Comparison of ENCODE assay signal across 8 cellular contexts in the genomic region with DNA sequence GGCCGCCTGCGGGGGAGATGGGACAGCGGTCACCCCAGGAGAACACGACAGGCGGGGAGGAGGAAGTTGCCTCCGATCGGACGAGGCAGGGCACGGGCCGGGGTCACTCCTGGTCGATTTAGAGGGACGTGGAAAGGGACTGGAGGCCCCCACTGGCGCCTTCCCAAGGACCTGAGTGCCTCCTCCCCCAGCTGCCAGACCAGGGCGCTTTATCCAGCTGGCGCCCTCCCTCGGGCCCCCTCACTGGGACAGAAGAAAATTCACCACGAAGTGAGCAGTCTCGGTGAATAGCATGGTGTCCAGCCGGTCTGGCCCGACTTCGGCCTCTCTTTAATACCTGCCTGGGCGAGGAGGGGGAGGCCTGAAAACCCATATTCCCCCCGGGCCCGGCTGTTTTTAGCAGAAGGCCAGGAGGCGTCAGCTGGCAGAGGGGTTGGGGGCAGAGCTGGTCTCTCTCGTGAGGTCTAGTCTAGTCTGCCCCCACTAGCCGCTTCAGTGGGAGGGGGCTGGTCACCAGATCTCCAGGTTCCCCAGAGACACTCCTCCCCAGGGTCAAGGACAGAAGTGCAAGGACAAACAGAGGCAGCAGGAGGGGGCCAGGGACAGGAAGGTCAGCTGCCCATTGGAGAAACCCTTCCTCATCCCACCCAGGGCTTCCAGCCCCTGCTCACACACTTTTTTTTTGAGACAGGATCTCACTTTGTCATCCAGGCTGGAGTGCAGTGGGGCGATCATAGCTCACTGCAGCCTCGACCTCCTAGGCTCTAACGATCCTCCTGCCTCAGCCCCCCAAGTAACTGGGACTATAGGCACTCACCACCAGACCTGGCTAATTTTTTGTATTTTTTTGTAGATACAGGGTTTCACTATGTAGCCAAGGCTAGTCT. TPM values are rescaled to one million over a fixed set of nuclear protein-coding genes. Genes with fewer than 3 reads are reported as not detected.
DNase-seq lines count a peak whose midpoint lies in the region; ATAC-seq, FAIRE-seq and TF ChIP-seq lines count a peak whose summit lies in the region.

No MANE protein-coding gene starts in this region.

- DNase-seq in AG04450 (ENCODE audit: low read depth, low spot score) (no peak), GM12891 (ENCODE audit: insufficient read length, low spot score) (no peak), lung (ENCODE audit: low spot score) (peak; percentile 56)
- no peak for DNase-seq in stimulated activated CD8-positive, alpha-beta memory T cell treated with anti-CD3 and anti-CD28 coated beads, Interleukin-4, amount 100 ng/mL, for 48 hours

- H3K4me1 Mint-ChIP-seq in dendritic cell treated with granulocyte-macrophage colony-stimulating factor and Interleukin-4, amounts not matched to agents 40 ng/mL and 50 ng/mL, for 4 days (ENCODE audit: low read depth): peaks cover 60% of the 10 kb centered on the region

- H3K4me3 ChIP-seq in AG04450 (ENCODE audit: low read depth, low read length): peak overlapping the region; percentile 71
- peak overlapping the region; percentile 66 for H3K4me3 ChIP-seq in OCI-LY1 (ENCODE audit: low read depth, low read length, poor library complexity, severe bottlenecking)
- peak overlapping the region; percentile 52 for H3K4me3 ChIP-seq in lung
- H3K4me3 ChIP-seq in thymus (ENCODE audit: low read length): peak overlapping the region; percentile 85

- H3K36me3 Mint-ChIP-seq in dendritic cell treated with granulocyte-macrophage colony-stimulating factor and Interleukin-4, amounts not matched to agents 40 ng/mL and 50 ng/mL, for 4 days (ENCODE audit: low read depth): peaks cover 8% of the 10 kb centered on the region

- H3K27me3 Mint-ChIP-seq in dendritic cell treated with granulocyte-macrophage colony-stimulating factor and Interleukin-4, amounts not matched to agents 40 ng/mL and 50 ng/mL, for 4 days: peaks cover 25% of the 10 kb centered on the region

- ATAC-seq in lung (ENCODE audit: insufficient read depth, low FRiP score): no peak
- ATAC-seq in HG03097 (IDR thresholded peaks at IDR 0.05; ENCODE audit: low FRiP score, unreplicated experiment): no peak

- WGBS in lung, 2 donors: 19 to 25% methylated on average over 28 to 30 of the region's 30 CpGs
- WGBS in thymus: 34% methylated on average over 30 of the region's 30 CpGs

- no peaks in the 10 kb centered on the region for H4K20me1 ChIP-seq in OCI-LY1 (ENCODE audit: insufficient read depth, low read length)

- H3K27ac ChIP-seq in AG04450 (ENCODE audit: low read depth, low read length) (peak overlapping the region; percentile 75), OCI-LY1 (ENCODE audit: low read depth, low read length, poor library complexity, severe bottlenecking) (no peak overlapping the region), lung (ENCODE audit: low read depth in 1 of 2, low read length in 1 of 2) (peak overlapping the region; percentile 89 to 95), thymus (ENCODE audit: low read depth) (peak overlapping the region; percentile 82)

- CTCF ChIA-PET in AG04450 (lab: Charles Lee): interaction anchor here (1.4 to 1.6 kb wide), 2 partner anchors 11 to 49 kb away, joined by 3 to 4 read pairs; no protein-coding TSS in a partner anchor

- TF ChIP-seq CTCF in AG04450 (IDR thresholded peaks at IDR 0.05; ENCODE audit: low read depth, low read length) (peak; percentile 9; the same call in 1 of the 2 replicates), OCI-LY1 (IDR thresholded peaks at IDR 0.05; ENCODE audit: low read length) (no peak), lung (IDR thresholded peaks at IDR 0.05; ENCODE audit: control extremely low read depth, extremely low read depth) (no peak)

- H3K4me2 ChIP-seq in OCI-LY1 (ENCODE audit: low read length): peak overlapping the region; percentile 75

- H3K4me1 ChIP-seq in OCI-LY1 (ENCODE audit: insufficient read depth, low read length, severe bottlenecking) (peaks cover 13% of the 10 kb centered on the region), lung (ENCODE audit: control insufficient read depth in 2 of 2, insufficient read depth in 2 of 2, low read length in 2 of 2) (peaks cover 13 to 29% of the 10 kb centered on the region in 2 donors), thymus (ENCODE audit: control insufficient read depth, insufficient read depth, low read length) (peaks cover 9% of the 10 kb centered on the region)

- H3K9ac ChIP-seq in OCI-LY1 (ENCODE audit: low read length): peak overlapping the region; percentile 68

- intact Hi-C loops in dendritic cell treated with granulocyte-macrophage colony-stimulating factor and Interleukin-4, amounts not matched to agents 40 ng/mL and 50 ng/mL, for 4 days (cut with micrococcal nuclease): loop anchor here (1.0 kb wide), 1 partner anchor 13 kb away; no protein-coding TSS in a partner anchor

- no peaks in the 10 kb centered on the region for H3F3A ChIP-seq in OCI-LY1 (ENCODE audit: insufficient read depth, low read length)

- FAIRE-seq in GM12891 (lab: Jason Lieb, UNC): peak; percentile 26

- no peak overlapping the region for H2AFZ ChIP-seq in OCI-LY1 (ENCODE audit: low read length)

- peak overlapping the region; percentile 79 for H3K27ac Mint-ChIP-seq in dendritic cell treated with granulocyte-macrophage colony-stimulating factor and Interleukin-4, amounts not matched to agents 40 ng/mL and 50 ng/mL, for 4 days

- H3K9me3 ChIP-seq in AG04450 (ENCODE audit: control insufficient read depth, insufficient read depth, low read length) (peaks cover 5% of the 10 kb centered on the region; the same call in 1 of the 2 replicates), OCI-LY1 (ENCODE audit: low read length) (no peaks in the 10 kb centered on the region), lung (ENCODE audit: control insufficient read depth in 2 of 2, insufficient read depth in 1 of 2, low read length in 1 of 2) (no peaks in the 10 kb centered on the region), thymus (ENCODE audit: control insufficient read depth) (no peaks in the 10 kb centered on the region)

- TF ChIP-seq POLR2A in GM12891 (IDR thresholded peaks at IDR 0.05; ENCODE audit: low read depth, low read length): no peak

- H3K4me3 Mint-ChIP-seq in dendritic cell treated with granulocyte-macrophage colony-stimulating factor and Interleukin-4, amounts not matched to agents 40 ng/mL and 50 ng/mL, for 4 days: peak overlapping the region; percentile 73

- H3K27me3 ChIP-seq in AG04450 (ENCODE audit: control insufficient read depth, insufficient read depth, low read length): no peaks in the 10 kb centered on the region
- no peaks in the 10 kb centered on the region for H3K27me3 ChIP-seq in OCI-LY1 (ENCODE audit: insufficient read depth, low read length)
- H3K27me3 ChIP-seq in lung (ENCODE audit: control insufficient read depth, insufficient read depth): no peaks in the 10 kb centered on the region
- no peaks in the 10 kb centered on the region for H3K27me3 ChIP-seq in thymus (ENCODE audit: control insufficient read depth, insufficient read depth)

- H3K9me3 Mint-ChIP-seq in dendritic cell treated with granulocyte-macrophage colony-stimulating factor and Interleukin-4, amounts not matched to agents 40 ng/mL and 50 ng/mL, for 4 days: no peaks in the 10 kb centered on the region

- POLR2A ChIA-PET in AG04450 (lab: Yijun Ruan, JAX): interaction anchor here (0.6 to 4.4 kb wide), 7 partner anchors 16 to 136 kb away, joined by 3 to 83 read pairs (median 3); a partner anchor contains a TSS

- H3K36me3 ChIP-seq in OCI-LY1 (ENCODE audit: insufficient read depth, low read length) (no peaks in the 10 kb centered on the region), lung (ENCODE audit: control insufficient read depth in 2 of 2, insufficient read depth in 2 of 2, low read length in 2 of 2) (peaks cover 0 to 1% of the 10 kb centered on the region in 2 donors), thymus (ENCODE audit: control insufficient read depth, insufficient read depth) (peaks cover 5% of the 10 kb centered on the region)

- H3K9me2 ChIP-seq in OCI-LY1 (ENCODE audit: low read depth, low read length): no peaks in the 10 kb centered on the region

- H3K79me2 ChIP-seq in OCI-LY1 (ENCODE audit: insufficient read depth, low read length): no peaks in the 10 kb centered on the region

TF ChIP-seq in GM12891, 5 proteins besides CTCF, POLR2A, EP300 and RAD21:
- no peak for TF ChIP-seq TAF1 (IDR thresholded peaks at IDR 0.05; ENCODE audit: low read depth, low read length)
- TF ChIP-seq SPI1 (IDR thresholded peaks at IDR 0.05; ENCODE audit: low read depth, low read length): no peak

RNA-seq across cellular contexts. Expression of a gene that starts 10.2 kb away (rescaled TPM):
- polyA plus RNA-seq in AG04450 (2011; rRNA removed) (1.4 and 1.6 TPM in 2 replicates), lung (1 to 10 TPM; 3.2 to 7.2 TPM), thymus (14.6 TPM)
- 2.1 and 2.3 TPM in 2 replicates for polyA minus RNA-seq in AG04450 (2011; rRNA and poly(A)+ RNA removed)
- polyA plus RNA-seq in GM12891 (2012; ENCODE audit: low read depth, missing spikeins): 2.1 TPM
- total RNA-seq in lung: 1 to 10 TPM; 2.2 to 7.0 TPM

RNA-seq across cellular contexts. Expression of a gene that starts 10.2 kb away (rescaled TPM):
- polyA plus RNA-seq in AG04450 (2011; rRNA removed) (0.33 and 0.45 TPM in 2 replicates), lung (1 to 10 TPM in 1 of 2 donors, under 1 TPM in 1; 0.37 to 1.0 TPM), thymus (2.6 TPM)
- polyA minus RNA-seq in AG04450 (2011; rRNA and poly(A)+ RNA removed): not detected in 2 replicates
- polyA plus RNA-seq in GM12891 (2012; ENCODE audit: low read depth, missing spikeins): 0.77 TPM
- 1 to 10 TPM in 1 of 2 donors, under 1 TPM in 1; 0.46 to 1.4 TPM for total RNA-seq in lung

RNA-seq across cellular contexts. Expression of a gene that starts 16.1 kb away (rescaled TPM):
- polyA plus RNA-seq in AG04450 (2011; rRNA removed): 196 and 200 TPM in 2 replicates
- 90.1 and 100 TPM in 2 replicates for polyA minus RNA-seq in AG04450 (2011; rRNA and poly(A)+ RNA removed)
- polyA plus RNA-seq in GM12891 (2012; ENCODE audit: low read depth, missing spikeins): 159 TPM
- total RNA-seq in lung: 10 to 100 TPM; 37.9 to 78.4 TPM
- 10 to 100 TPM; 28.4 to 41.2 TPM for polyA plus RNA-seq in lung
- 113 TPM for polyA plus RNA-seq in thymus

RNA-seq across cellular contexts. Expression of a gene that starts 42.1 kb away (rescaled TPM):
- 45.3 and 53.1 TPM in 2 replicates for polyA plus RNA-seq in AG04450 (2011; rRNA removed)
- 45.1 and 47.4 TPM in 2 replicates for polyA minus RNA-seq in AG04450 (2011; rRNA and poly(A)+ RNA removed)
- 14.9 TPM for polyA plus RNA-seq in GM12891 (2012; ENCODE audit: low read depth, missing spikeins)
- total RNA-seq in lung: 10 to 100 TPM; 58.7 to 80.5 TPM
- 10 to 100 TPM; 32.8 to 38.0 TPM for polyA plus RNA-seq in lung
- 36.6 TPM for polyA plus RNA-seq in thymus
